In genomic region chr16:81455006-81455405, GRCh38 we compare ENCODE assay signal across 23 cellular contexts.
"Had no signal": no experiment of that assay in that cellular context is flagged by ENCODE, and none has a peak within 500 bp of the region (broad histone marks: within the 10 kb centered on the region; RNA-seq: fewer than 3 reads in every experiment).

No MANE protein-coding gene starts in this region.

- H3K9me3 Mint-ChIP-seq: activated naive CD8-positive, alpha-beta T cell treated with anti-CD3 and anti-CD28 coated beads, Interleukin-2, amount 10 ng/mL, durations not matched to agents 7 days and 5 days; brain; effector memory CD8-positive, alpha-beta T cell; natural killer cell treated with Interleukin-12 subunit alpha and Interleukin-12 subunit beta and Interleukin-15 and Interleukin-18, amount 100 ng/mL, for 72 hours had no signal

- H3K27me3 Mint-ChIP-seq: activated CD4-positive, alpha-beta T cell treated with anti-CD3 and anti-CD28 coated beads for 36 hours; activated naive CD8-positive, alpha-beta T cell treated with anti-CD3 and anti-CD28 coated beads, Interleukin-2, amount 10 ng/mL, durations not matched to agents 7 days and 5 days; effector memory CD8-positive, alpha-beta T cell; natural killer cell treated with Interleukin-12 subunit alpha and Interleukin-12 subunit beta and Interleukin-15 and Interleukin-18, amount 100 ng/mL, for 72 hours had no signal

- H3K4me1 ChIP-seq: ascending aorta had no signal

- H3K36me3 ChIP-seq: ascending aorta, cardiac muscle cell had no signal

- ATAC-seq: activated CD4-positive, alpha-beta T cell treated with anti-CD3 and anti-CD28 coated beads for 36 hours; effector memory CD8-positive, alpha-beta T cell; gastroesophageal sphincter; left lobe of liver; lower lobe of right lung; natural killer cell treated with Interleukin-12 subunit alpha and Interleukin-12 subunit beta and Interleukin-15 and Interleukin-18, amount 100 ng/mL, for 72 hours had no signal

- H3K27ac ChIP-seq: ascending aorta, cardiac muscle cell, coronary artery, gastroesophageal sphincter, lower lobe of right lung, sigmoid colon, tibial nerve had no signal

- H3K4me3 Mint-ChIP-seq: activated CD4-positive, alpha-beta T cell treated with anti-CD3 and anti-CD28 coated beads for 36 hours; activated naive CD8-positive, alpha-beta T cell treated with anti-CD3 and anti-CD28 coated beads, Interleukin-2, amount 10 ng/mL, durations not matched to agents 7 days and 5 days; activated T-helper 1 cell treated with anti-CD3 and anti-CD28 coated beads, Interleukin-12 subunit alpha, Interleukin-12 subunit beta, Interleukin-2, Interleukin-4 antibody, amounts not matched to agents 30 ng/mL and 10 ng/mL and 1 ng/mL, durations not matched to agents 14 hours and 24 hours and 36 hours; brain; effector memory CD8-positive, alpha-beta T cell; natural killer cell treated with Interleukin-12 subunit alpha and Interleukin-12 subunit beta and Interleukin-15 and Interleukin-18, amount 100 ng/mL, for 72 hours; T-helper 2 cell treated with Interferon-gamma antibody and Interleukin-4, amounts not matched to agents 5 μg/mL and 100 μg/mL, for 36 hours had no signal

- H3K27me3 ChIP-seq: ascending aorta, cardiac muscle cell, gastroesophageal sphincter, sigmoid colon, tibial nerve had no signal

- DNase-seq: activated CD4-positive, alpha-beta T cell treated with anti-CD3 and anti-CD28 coated beads for 36 hours; activated CD4-positive, CD25-positive, alpha-beta regulatory T cell; activated naive CD8-positive, alpha-beta T cell treated with anti-CD3 and anti-CD28 coated beads, Interleukin-2, amount 10 ng/mL, durations not matched to agents 7 days and 5 days; effector memory CD8-positive, alpha-beta T cell; hippocampal formation; lower lobe of right lung; mesendoderm; sigmoid colon; stimulated activated CD4-positive, alpha-beta T cell treated with anti-CD3 and anti-CD28 coated beads, Interleukin-1b, Interleukin-23, amount 100 ng/mL, for 48 hours; stimulated activated naive CD4-positive, alpha-beta T cell treated with Interleukin-2 at 50 U/mL for 16 hours; T-helper 1 cell had no signal

- H3K4me3 ChIP-seq: ascending aorta, cardiac muscle cell, coronary artery, gastroesophageal sphincter, lower lobe of right lung, sigmoid colon, smooth muscle cell, tibial nerve had no signal

- H3K27ac Mint-ChIP-seq: activated CD4-positive, alpha-beta T cell treated with anti-CD3 and anti-CD28 coated beads for 36 hours; activated T-helper 1 cell treated with anti-CD3 and anti-CD28 coated beads, Interleukin-12 subunit alpha, Interleukin-12 subunit beta, Interleukin-2, Interleukin-4 antibody, amounts not matched to agents 30 ng/mL and 10 ng/mL and 1 ng/mL, durations not matched to agents 14 hours and 24 hours and 36 hours; T-helper 2 cell treated with Interferon-gamma antibody and Interleukin-4, amounts not matched to agents 5 μg/mL and 100 μg/mL, for 36 hours had no signal

- H3K9me3 ChIP-seq: ascending aorta, gastroesophageal sphincter, lower lobe of right lung, sigmoid colon, tibial nerve had no signal

- FAIRE-seq: endothelial cell of umbilical vein had no signal
